In genomic region chr1:205396972-205397616, GRCh38 we compare ENCODE assay signal across 1 cellular context.
TF ChIP-seq lines count a peak whose summit lies in the region.

No MANE protein-coding gene starts in this region.

TF ChIP-seq in HCT116, 20 proteins besides CTCF, POLR2A, EP300 and RAD21 (continued from another document):
- TF ChIP-seq REST (IDR thresholded peaks at IDR 0.05; ENCODE audit: low read depth) = no peak
- no peak for TF ChIP-seq POLR2AphosphoS5 (IDR thresholded peaks at IDR 0.05; ENCODE audit: low read depth, low read length)
- TF ChIP-seq CEBPB (IDR thresholded peaks at IDR 0.05; ENCODE audit: low read depth) = no peak
- no peak for TF ChIP-seq CBX3 (IDR thresholded peaks at IDR 0.05; ENCODE audit: low read depth)
- TF ChIP-seq EZH2 (IDR thresholded peaks at IDR 0.05) = no peak
- TF ChIP-seq, protein P1, sequence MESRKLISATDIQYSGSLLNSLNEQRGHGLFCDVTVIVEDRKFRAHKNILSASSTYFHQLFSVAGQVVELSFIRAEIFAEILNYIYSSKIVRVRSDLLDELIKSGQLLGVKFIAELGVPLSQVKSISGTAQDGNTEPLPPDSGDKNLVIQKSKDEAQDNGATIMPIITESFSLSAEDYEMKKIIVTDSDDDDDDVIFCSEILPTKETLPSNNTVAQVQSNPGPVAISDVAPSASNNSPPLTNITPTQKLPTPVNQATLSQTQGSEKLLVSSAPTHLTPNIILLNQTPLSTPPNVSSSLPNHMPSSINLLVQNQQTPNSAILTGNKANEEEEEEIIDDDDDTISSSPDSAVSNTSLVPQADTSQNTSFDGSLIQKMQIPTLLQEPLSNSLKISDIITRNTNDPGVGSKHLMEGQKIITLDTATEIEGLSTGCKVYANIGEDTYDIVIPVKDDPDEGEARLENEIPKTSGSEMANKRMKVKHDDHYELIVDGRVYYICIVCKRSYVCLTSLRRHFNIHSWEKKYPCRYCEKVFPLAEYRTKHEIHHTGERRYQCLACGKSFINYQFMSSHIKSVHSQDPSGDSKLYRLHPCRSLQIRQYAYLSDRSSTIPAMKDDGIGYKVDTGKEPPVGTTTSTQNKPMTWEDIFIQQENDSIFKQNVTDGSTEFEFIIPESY (IDR thresholded peaks at IDR 0.05; ENCODE audit: extremely low read depth, insufficient replicate concordance, low read length) = no peak
- no peak for TF ChIP-seq ZFX (IDR thresholded peaks at IDR 0.05)
